15 cellular contexts compared by ENCODE assay signal in genomic region chr11:46711288-46711687, GRCh38. TPM values are rescaled to one million over a fixed set of nuclear protein-coding genes. Genes with fewer than 3 reads are reported as not detected.
DNase-seq lines count a peak whose midpoint lies in the region; ATAC-seq, FAIRE-seq and TF ChIP-seq lines count a peak whose summit lies in the region.
"Had no signal": no experiment of that assay in that cellular context is flagged by ENCODE, and none has a peak within 500 bp of the region (broad histone marks: within the 10 kb centered on the region; RNA-seq: fewer than 3 reads in every experiment).

No MANE protein-coding gene starts in this region.

- CTCF ChIA-PET in HepG2 (lab: Yijun Ruan, JAX; ENCODE audit: low intra/inter-chr PET ratio, low total read pairs), result no interaction called here

- POLR2A ChIA-PET in HepG2 (lab: Yijun Ruan, JAX), result interaction anchor here (1.5 kb wide), 1 partner anchor 11 kb away, joined by 6 read pairs; the partner anchor contains the start of genes ARHGAP1 and ZNF408

- TF ChIP-seq EP300 in HepG2 (IDR thresholded peaks at IDR 0.05; ENCODE audit: low read depth in 2 of 2, low read length in 2 of 2) (no peak), HepG2 (CRISPR knock-in tag; IDR thresholded peaks at IDR 0.05; ENCODE audit: borderline replicate concordance) (no peak)

- peaks cover 7% of the 10 kb centered on the region for H3K4me1 Mint-ChIP-seq in activated T-cell treated with anti-CD3 and anti-CD28 coated beads, Interleukin-2, amount 50 U/mL, for 72 hours (ENCODE audit: low read depth)

- DNase-seq in HepG2 (ENCODE audit: low spot score), result no peak
- no peak for DNase-seq in left ventricle myocardium inferior
- DNase-seq in retinal pigment epithelial cell (ENCODE audit: low read depth), result peak; percentile 71
- DNase-seq in NCI-H446 treated with DMSO at 0.1 percent for 48 hours (lab: John Stamatoyannopoulos, UW), result no peak
- no peak for DNase-seq in activated T-cell treated with anti-CD3 and anti-CD28 coated beads, Interleukin-2, amount 50 U/mL, for 72 hours
- DNase-seq: activated T-cell treated with anti-CD3 and anti-CD28 coated beads, Interleukin-2, amount 50 U/mL, for 1 hour; cerebellar nuclear complex; NCI-H2227 treated with DMSO at 0.1 percent for 48 hours; stimulated activated CD4-positive, alpha-beta T cell treated with anti-CD3 and anti-CD28 coated beads, Interleukin-12 subunit alpha, Interleukin-12 subunit beta, amount 100 ng/mL, for 4 hours had no signal

- BruUV-seq in HepG2 (replicated peaks; lab: Mats Ljungman, UMichigan), result no TSS peak

- H3K4me3 Mint-ChIP-seq in activated T-cell treated with anti-CD3 and anti-CD28 coated beads, Interleukin-2, amount 50 U/mL, for 72 hours, result no peak overlapping the region

- no peak overlapping the region for H3K27ac Mint-ChIP-seq in activated T-cell treated with anti-CD3 and anti-CD28 coated beads, Interleukin-2, amount 50 U/mL, for 72 hours

- in situ Hi-C loops in HepG2 (cut with HindIII; ENCODE audit: extremely low pct_ligation_motif_present, low pct_unique_long_range_greater_than_20kb), result no loop called here

- TF ChIP-seq RAD21 in liver (IDR thresholded peaks at IDR 0.05) (no peak), HepG2 (CRISPR knock-in tag; IDR thresholded peaks at IDR 0.05) (no peak)

- TF ChIP-seq CTCF in liver (IDR thresholded peaks at IDR 0.05; ENCODE audit: low read depth, low read length, missing input control) (no peak), HepG2 (CRISPR knock-in tag; IDR thresholded peaks at IDR 0.05) (no peak), left ventricle myocardium inferior (IDR thresholded peaks at IDR 0.05; ENCODE audit: borderline replicate concordance) (no peak), retinal pigment epithelial cell (conservative IDR thresholded peaks at IDR 0.05; ENCODE audit: low read depth, low read length) (no peak)

- H3K36me3 ChIP-seq in liver (ENCODE audit: control insufficient read depth in 4 of 4, insufficient read depth in 3 of 4, low read depth in 1 of 4, low read length in 3 of 4) (peaks cover 0 to 8% (median 4%) of the 10 kb centered on the region in 4 donors), HepG2 (replicated peaks in 1 of 2; ENCODE audit: control insufficient read depth in 1 of 2, insufficient read depth in 2 of 2, low read length in 2 of 2) (0 out of 5 replicates have a peak, but pooled peaks cover 0 to 10% of the 10 kb centered on the region in 2 experiments), left ventricle myocardium inferior (peaks cover 10% of the 10 kb centered on the region)

- no peaks in the 10 kb centered on the region for H3K9me3 ChIP-seq in liver (ENCODE audit: control insufficient read depth in 4 of 4, low read length in 3 of 4)
- H3K9me3 ChIP-seq in HepG2 (ENCODE audit: low read length), result no peaks in the 10 kb centered on the region
- H3K9me3 ChIP-seq in left ventricle myocardium inferior (replicated peaks), result no peaks in the 10 kb centered on the region

- TF ChIP-seq POLR2A in HepG2 (IDR thresholded peaks at IDR 0.05; ENCODE audit: insufficient read depth in 1 of 2, low read depth in 2 of 2, low read length in 2 of 2) (no peak), GM18505 (IDR thresholded peaks at IDR 0.05; ENCODE audit: borderline replicate concordance, extremely low read depth, insufficient read depth, insufficient read length) (no peak)

- H3K27me3 Mint-ChIP-seq in activated T-cell treated with anti-CD3 and anti-CD28 coated beads, Interleukin-2, amount 50 U/mL, for 72 hours (ENCODE audit: low read depth), result no peaks in the 10 kb centered on the region

- H3K9me3 Mint-ChIP-seq in activated T-cell treated with anti-CD3 and anti-CD28 coated beads, Interleukin-2, amount 50 U/mL, for 72 hours, result no peaks in the 10 kb centered on the region

- FAIRE-seq in HepG2 (lab: Jason Lieb, UNC), result no peak

- H3K27ac ChIP-seq in liver (ENCODE audit: low read depth in 1 of 2, low read length in 2 of 2), result peak overlapping the region; percentile 85 to 92
- H3K27ac ChIP-seq in HepG2 (ENCODE audit: extremely low read length, insufficient read depth, low read length), result no peak overlapping the region
- H3K27ac ChIP-seq in left ventricle myocardium inferior (replicated peaks), result peak overlapping the region; percentile 91
- H3K27ac ChIP-seq: VCaP had no signal

- no peak overlapping the region for H3K9ac ChIP-seq in liver (ENCODE audit: low read depth in 1 of 2, low read length in 2 of 2)
- no peak overlapping the region for H3K9ac ChIP-seq in HepG2 (ENCODE audit: insufficient read depth, low read depth, low read length)

- no peaks in the 10 kb centered on the region for H4K20me1 ChIP-seq in HepG2 (ENCODE audit: insufficient read depth, low read length)

- no peaks in the 10 kb centered on the region for H3K79me2 ChIP-seq in HepG2 (ENCODE audit: insufficient read depth, low read length)

- ATAC-seq in HepG2 (no peak; the same call in 2 of the 3 replicates), HG03457 (IDR thresholded peaks at IDR 0.05; ENCODE audit: unreplicated experiment) (no peak), GM18505 (IDR thresholded peaks at IDR 0.05; ENCODE audit: unreplicated experiment) (no peak)
- ATAC-seq in activated T-cell treated with anti-CD3 and anti-CD28 coated beads, Interleukin-2, amount 50 U/mL, for 72 hours (replicated peaks in 1 of 2), result no peak

- H3K4me2 ChIP-seq in HepG2 (ENCODE audit: low read depth, low read length), result no peak overlapping the region

- no peak overlapping the region for H2AFZ ChIP-seq in HepG2 (ENCODE audit: low read length)

- 81% methylated on average over 5 of the region's 5 CpGs for WGBS in liver
- WGBS in HepG2 (ENCODE audit: low lambda C conversion rate), result 91% methylated on average over 4 of the region's 5 CpGs

- no peaks in the 10 kb centered on the region for H3K27me3 ChIP-seq in liver (ENCODE audit: control insufficient read depth in 4 of 4, insufficient read depth in 4 of 4, low read length in 3 of 4)
- H3K27me3 ChIP-seq in HepG2 (ENCODE audit: control insufficient read depth in 1 of 2, insufficient read depth in 2 of 2, low read length in 2 of 2), result no peaks in the 10 kb centered on the region
- no peaks in the 10 kb centered on the region for H3K27me3 ChIP-seq in left ventricle myocardium inferior (ENCODE audit: low read depth)

- peaks cover 0 to 13% (median 5%) of the 10 kb centered on the region in 4 donors for H3K4me1 ChIP-seq in liver (ENCODE audit: control insufficient read depth in 4 of 4, insufficient read depth in 4 of 4, low read length in 3 of 4)
- peaks cover 50% of the 10 kb centered on the region for H3K4me1 ChIP-seq in HepG2 (ENCODE audit: insufficient read depth, low read length)
- H3K4me1 ChIP-seq in left ventricle myocardium inferior, result peaks cover 20% of the 10 kb centered on the region

- H3K36me3 Mint-ChIP-seq in activated T-cell treated with anti-CD3 and anti-CD28 coated beads, Interleukin-2, amount 50 U/mL, for 72 hours (ENCODE audit: insufficient read depth in 2 of 2), result peaks cover 0 to 6% of the 10 kb centered on the region in 2 donors

- intact Hi-C loops in HepG2 (cut with micrococcal nuclease; ENCODE audit: unreplicated experiment), result no loop called here
- intact Hi-C loops in left ventricle myocardium inferior (cut with micrococcal nuclease), result no loop called here

- H3K4me3 ChIP-seq in liver (ENCODE audit: low read depth in 1 of 3, low read length in 3 of 3) (no peak overlapping the region), HepG2 (replicated peaks in 1 of 3; ENCODE audit: insufficient read depth in 1 of 3, low read depth in 2 of 3, low read length in 3 of 3) (no peak overlapping the region), left ventricle myocardium inferior (no peak overlapping the region), retinal pigment epithelial cell (ENCODE audit: low read length) (no peak overlapping the region)

RNA-seq across cellular contexts. Expression of gene F2, which starts 7.7 kb away (rescaled TPM):
- 1,000 to 10,000 TPM in 1 of 2 donors, 100 to 1,000 TPM in 1; 631 to 1,505 TPM for total RNA-seq in liver
- 1,000 to 10,000 TPM; 1,126 to 1,337 TPM for polyA plus RNA-seq in liver
- total RNA-seq in HepG2 (2016; rRNA removed; fragmentation: Illumina TruSeq; extraction: Trizol), result 110 and 330 TPM in 2 replicates
- total RNA-seq in HepG2 (2016; cell fraction: cytosol; rRNA removed; fragmentation: Illumina TruSeq; extraction: Trizol; ENCODE audit: low read depth), result 32.5 and 33.6 TPM in 2 replicates
- 93.3 and 344 TPM in 2 replicates for total RNA-seq in HepG2 (2016; cell fraction: insoluble cytoplasmic fraction; rRNA removed; fragmentation: Illumina TruSeq; extraction: Trizol)
- total RNA-seq in HepG2 (2016; cell fraction: membrane; rRNA removed; fragmentation: Illumina TruSeq; extraction: Trizol), result 41.4 and 43.0 TPM in 2 replicates
- 288 and 346 TPM in 2 replicates for total RNA-seq in HepG2 (2016; cell fraction: nucleus; rRNA removed; fragmentation: Illumina TruSeq; extraction: Trizol)
- 801 and 1,074 TPM in 2 replicates for polyA plus RNA-seq in HepG2 (2011; rRNA removed)
- polyA plus RNA-seq in HepG2 (2011; cell fraction: cytosol; rRNA removed), result 955 and 1,075 TPM in 2 replicates
- 1,042 and 1,045 TPM in 2 replicates for polyA plus RNA-seq in HepG2 (2011; cell fraction: nucleus; rRNA removed)
- polyA plus RNA-seq in HepG2 (2012), result 447 and 558 TPM in 2 replicates
- 25.3 and 27.2 TPM in 2 replicates for polyA plus RNA-seq in HepG2 (2016; cell fraction: cytosol; fragmentation: Illumina TruSeq; extraction: Trizol; ENCODE audit: low read depth)
- 93.3 and 115 TPM in 2 replicates for polyA plus RNA-seq in HepG2 (2016; cell fraction: insoluble cytoplasmic fraction; fragmentation: Illumina TruSeq; extraction: Trizol; ENCODE audit: low read depth)
- 30.7 and 34.2 TPM in 2 replicates for polyA plus RNA-seq in HepG2 (2016; cell fraction: membrane; fragmentation: Illumina TruSeq; extraction: Trizol; ENCODE audit: low read depth)
- polyA plus RNA-seq in HepG2 (2016; cell fraction: nucleus; fragmentation: Illumina TruSeq; extraction: Trizol; ENCODE audit: insufficient read depth, low read depth), result 450 and 474 TPM in 2 replicates
- polyA minus RNA-seq in HepG2 (2011; rRNA and poly(A)+ RNA removed; ENCODE audit: low replicate concordance), result 0.51 and 1,039 TPM in 2 replicates
- 289 and 363 TPM in 2 replicates for polyA minus RNA-seq in HepG2 (2011; cell fraction: cytosol; rRNA and poly(A)+ RNA removed)
- 449 and 482 TPM in 2 replicates for polyA minus RNA-seq in HepG2 (2011; cell fraction: nucleus; rRNA and poly(A)+ RNA removed)
- total RNA-seq in left ventricle myocardium inferior, result not detected
- total RNA-seq in activated T-cell treated with anti-CD3 and anti-CD28 coated beads, Interleukin-2, amount 50 U/mL, for 72 hours, result not detected
- total RNA-seq: MCF 10A, mononuclear cell had no signal

RNA-seq across cellular contexts. Expression of gene ZNF408, which starts 10.5 kb away (rescaled TPM):
- 1 to 10 TPM; 3.4 to 8.4 TPM for total RNA-seq in liver
- 1 to 10 TPM; 4.8 to 6.3 TPM for polyA plus RNA-seq in liver
- total RNA-seq in HepG2 (2016; rRNA removed; fragmentation: Illumina TruSeq; extraction: Trizol), result 8.3 and 12.5 TPM in 2 replicates
- 12.1 and 12.2 TPM in 2 replicates for total RNA-seq in HepG2 (2016; cell fraction: cytosol; rRNA removed; fragmentation: Illumina TruSeq; extraction: Trizol; ENCODE audit: low read depth)
- 6.9 and 11.8 TPM in 2 replicates for total RNA-seq in HepG2 (2016; cell fraction: insoluble cytoplasmic fraction; rRNA removed; fragmentation: Illumina TruSeq; extraction: Trizol)
- total RNA-seq in HepG2 (2016; cell fraction: membrane; rRNA removed; fragmentation: Illumina TruSeq; extraction: Trizol), result 4.8 TPM in 2 replicates
- total RNA-seq in HepG2 (2016; cell fraction: nucleus; rRNA removed; fragmentation: Illumina TruSeq; extraction: Trizol), result 12.2 and 12.7 TPM in 2 replicates
- 11.2 and 15.6 TPM in 2 replicates for polyA plus RNA-seq in HepG2 (2011; rRNA removed)
- 7.2 and 10.7 TPM in 2 replicates for polyA plus RNA-seq in HepG2 (2011; cell fraction: cytosol; rRNA removed)
- 29.5 and 29.9 TPM in 2 replicates for polyA plus RNA-seq in HepG2 (2011; cell fraction: nucleus; rRNA removed)
- 7.6 and 9.9 TPM in 2 replicates for polyA plus RNA-seq in HepG2 (2012)
- 1.7 and 2.3 TPM in 2 replicates for polyA plus RNA-seq in HepG2 (2016; cell fraction: cytosol; fragmentation: Illumina TruSeq; extraction: Trizol; ENCODE audit: low read depth)
- 8.7 and 9.3 TPM in 2 replicates for polyA plus RNA-seq in HepG2 (2016; cell fraction: insoluble cytoplasmic fraction; fragmentation: Illumina TruSeq; extraction: Trizol; ENCODE audit: low read depth)
- polyA plus RNA-seq in HepG2 (2016; cell fraction: membrane; fragmentation: Illumina TruSeq; extraction: Trizol; ENCODE audit: low read depth), result 3.3 and 3.7 TPM in 2 replicates
- 27.1 and 29.0 TPM in 2 replicates for polyA plus RNA-seq in HepG2 (2016; cell fraction: nucleus; fragmentation: Illumina TruSeq; extraction: Trizol; ENCODE audit: insufficient read depth, low read depth)
- 15.2 and 22.6 TPM in 2 replicates for polyA minus RNA-seq in HepG2 (2011; rRNA and poly(A)+ RNA removed; ENCODE audit: low replicate concordance)
- polyA minus RNA-seq in HepG2 (2011; cell fraction: cytosol; rRNA and poly(A)+ RNA removed), result 6.3 and 9.7 TPM in 2 replicates
- polyA minus RNA-seq in HepG2 (2011; cell fraction: nucleus; rRNA and poly(A)+ RNA removed), result 16.9 and 17.4 TPM in 2 replicates
- total RNA-seq in left ventricle myocardium inferior, result 7.3 TPM
- 10 to 100 TPM; 17.8 to 18.2 TPM for total RNA-seq in activated T-cell treated with anti-CD3 and anti-CD28 coated beads, Interleukin-2, amount 50 U/mL, for 72 hours

RNA-seq across cellular contexts. Expression of gene ARHGAP1, which starts 10.9 kb away (rescaled TPM):
- total RNA-seq in liver (10 to 100 TPM; 10.9 to 21.9 TPM), HepG2 (2016; rRNA removed; fragmentation: Illumina TruSeq; extraction: Trizol) (18.6 and 22.4 TPM in 2 replicates), left ventricle myocardium inferior (101 TPM)
- polyA plus RNA-seq in liver (10 to 100 TPM; 18.5 to 21.6 TPM), HepG2 (2011; rRNA removed) (30.3 and 30.7 TPM in 2 replicates)
- 2.2 and 2.6 TPM in 2 replicates for total RNA-seq in HepG2 (2016; cell fraction: cytosol; rRNA removed; fragmentation: Illumina TruSeq; extraction: Trizol; ENCODE audit: low read depth)
- 17.2 and 17.3 TPM in 2 replicates for total RNA-seq in HepG2 (2016; cell fraction: insoluble cytoplasmic fraction; rRNA removed; fragmentation: Illumina TruSeq; extraction: Trizol)
- total RNA-seq in HepG2 (2016; cell fraction: membrane; rRNA removed; fragmentation: Illumina TruSeq; extraction: Trizol), result 7.4 and 7.6 TPM in 2 replicates
- total RNA-seq in HepG2 (2016; cell fraction: nucleus; rRNA removed; fragmentation: Illumina TruSeq; extraction: Trizol), result 19.5 and 19.8 TPM in 2 replicates
- 11.4 and 13.8 TPM in 2 replicates for polyA plus RNA-seq in HepG2 (2011; cell fraction: cytosol; rRNA removed)
- 35.4 and 37.1 TPM in 2 replicates for polyA plus RNA-seq in HepG2 (2011; cell fraction: nucleus; rRNA removed)
- polyA plus RNA-seq in HepG2 (2012), result 17.6 and 26.9 TPM in 2 replicates
- polyA plus RNA-seq in HepG2 (2016; cell fraction: cytosol; fragmentation: Illumina TruSeq; extraction: Trizol; ENCODE audit: low read depth), result 1.6 and 1.9 TPM in 2 replicates
- polyA plus RNA-seq in HepG2 (2016; cell fraction: insoluble cytoplasmic fraction; fragmentation: Illumina TruSeq; extraction: Trizol; ENCODE audit: low read depth), result 20.3 and 30.3 TPM in 2 replicates
- 5.0 and 6.0 TPM in 2 replicates for polyA plus RNA-seq in HepG2 (2016; cell fraction: membrane; fragmentation: Illumina TruSeq; extraction: Trizol; ENCODE audit: low read depth)
- polyA plus RNA-seq in HepG2 (2016; cell fraction: nucleus; fragmentation: Illumina TruSeq; extraction: Trizol; ENCODE audit: insufficient read depth, low read depth), result 34.1 and 41.6 TPM in 2 replicates
- 57.4 and 70.9 TPM in 2 replicates for polyA minus RNA-seq in HepG2 (2011; rRNA and poly(A)+ RNA removed; ENCODE audit: low replicate concordance)
- polyA minus RNA-seq in HepG2 (2011; cell fraction: cytosol; rRNA and poly(A)+ RNA removed), result 31.2 and 36.9 TPM in 2 replicates
- polyA minus RNA-seq in HepG2 (2011; cell fraction: nucleus; rRNA and poly(A)+ RNA removed), result 17.0 and 22.0 TPM in 2 replicates
- total RNA-seq in activated T-cell treated with anti-CD3 and anti-CD28 coated beads, Interleukin-2, amount 50 U/mL, for 72 hours, result 10 to 100 TPM; 41.6 to 43.5 TPM

Comparison
In these comparisons a context has a peak if more than half of its experiments do, and no peak if none do; other contexts are left out.
1. RNA of gene F2, which starts 7.7 kb away (total RNA-seq): 631 to 1,505 TPM in liver and 32.5 to 346 TPM in HepG2; not detected in activated T-cell treated with anti-CD3 and anti-CD28 coated beads, Interleukin-2, amount 50 U/mL, for 72 hours and not detected in left ventricle myocardium inferior (single experiment); every median in the first group is over 10 times any median in the second.